Comparison of ENCODE assay signal across 34 cellular contexts in the genomic region with DNA sequence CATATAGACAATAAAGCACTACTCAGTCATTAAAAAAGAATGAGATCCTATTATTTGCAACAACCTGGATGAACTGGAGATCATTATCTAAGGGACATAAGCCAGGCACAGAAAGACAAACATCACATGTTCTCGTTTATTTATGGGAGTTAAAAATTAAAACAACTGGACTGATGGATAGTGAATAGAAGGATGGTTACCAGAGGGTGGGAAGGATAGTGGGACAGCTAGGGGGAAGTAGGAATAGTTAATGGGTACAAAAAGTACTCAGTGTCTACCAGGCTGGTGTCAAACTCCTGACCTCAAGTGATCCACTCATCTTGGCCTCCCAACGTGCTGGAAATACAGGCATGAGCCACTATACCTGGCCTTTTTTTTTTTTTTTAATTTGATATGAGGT.
"Had no signal": no experiment of that assay in that cellular context is flagged by ENCODE, and none has a peak within 500 bp of the region (broad histone marks: within the 10 kb centered on the region; RNA-seq: fewer than 3 reads in every experiment).

No MANE protein-coding gene starts in this region.

- H3K27ac Mint-ChIP-seq: activated CD4-positive, alpha-beta memory T cell treated with anti-CD3 and anti-CD28 coated beads for 36 hours; activated CD4-positive, alpha-beta T cell treated with anti-CD3 and anti-CD28 coated beads for 36 hours; activated CD4-positive, alpha-beta T cell treated with anti-CD3 and anti-CD28 coated beads, Interleukin-2, amount 10 ng/mL, durations not matched to agents 24 days and 14 days; activated CD8-positive, alpha-beta memory T cell treated with anti-CD3 and anti-CD28 coated beads, Interleukin-2, amount 10 ng/mL, durations not matched to agents 7 days and 5 days; activated CD8-positive, alpha-beta T cell treated with anti-CD3 and anti-CD28 coated beads, Interleukin-2, amount 10 ng/mL, durations not matched to agents 7 days and 5 days; activated naive CD4-positive, alpha-beta T cell treated with anti-CD3 and anti-CD28 coated beads for 36 hours; activated naive CD4-positive, alpha-beta T cell treated with anti-CD3 and anti-CD28 coated beads, Interleukin-2, amount 50 U/mL, for 24 hours; activated naive CD8-positive, alpha-beta T cell treated with anti-CD3 and anti-CD28 coated beads for 36 hours; activated naive CD8-positive, alpha-beta T cell treated with anti-CD3 and anti-CD28 coated beads, Interleukin-2, amount 50 U/mL, for 24 hours; activated T-helper 1 cell treated with anti-CD3 and anti-CD28 coated beads, Interleukin-12 subunit alpha, Interleukin-12 subunit beta, Interleukin-2, Interleukin-4 antibody, amounts not matched to agents 30 ng/mL and 10 ng/mL and 1 ng/mL, durations not matched to agents 14 hours and 24 hours and 36 hours; activated T-helper 2 cell treated with anti-CD3 and anti-CD28 coated beads, Interferon-gamma antibody, Interleukin-2, Interleukin-4, amounts not matched to agents 10 μg/mL and 5 μg/mL and 100 μg/mL, durations not matched to agents 14 hours and 24 hours and 36 hours; effector memory CD8-positive, alpha-beta T cell; T-helper 17 cell; T-helper 2 cell treated with Interferon-gamma antibody and Interleukin-4, amounts not matched to agents 5 μg/mL and 100 μg/mL, for 36 hours had no signal

- H3K27ac ChIP-seq: adrenal gland, body of pancreas, esophagus muscularis mucosa, gastroesophageal sphincter, heart right ventricle had no signal

- H3K4me1 ChIP-seq: adrenal gland, body of pancreas, esophagus muscularis mucosa, gastroesophageal sphincter, heart right ventricle had no signal

- H3K4me1 Mint-ChIP-seq: activated CD4-positive, alpha-beta T cell treated with anti-CD3 and anti-CD28 coated beads for 36 hours; activated CD4-positive, alpha-beta T cell treated with anti-CD3 and anti-CD28 coated beads, Interleukin-2, amount 10 ng/mL, durations not matched to agents 24 days and 14 days; activated CD8-positive, alpha-beta memory T cell treated with anti-CD3 and anti-CD28 coated beads, Interleukin-2, amount 10 ng/mL, durations not matched to agents 7 days and 5 days; activated naive CD4-positive, alpha-beta T cell treated with anti-CD3 and anti-CD28 coated beads, Interleukin-2, amount 50 U/mL, for 24 hours; activated naive CD8-positive, alpha-beta T cell treated with anti-CD3 and anti-CD28 coated beads for 36 hours; activated naive CD8-positive, alpha-beta T cell treated with anti-CD3 and anti-CD28 coated beads, Interleukin-2, amount 50 U/mL, for 24 hours; T-helper 17 cell had no signal

- DNase-seq: activated CD4-positive, alpha-beta memory T cell treated with anti-CD3 and anti-CD28 coated beads for 36 hours; activated CD4-positive, alpha-beta T cell treated with anti-CD3 and anti-CD28 coated beads for 36 hours; activated CD4-positive, alpha-beta T cell treated with anti-CD3 and anti-CD28 coated beads, Interleukin-2, amount 10 ng/mL, durations not matched to agents 24 days and 14 days; activated CD4-positive, CD25-positive, alpha-beta regulatory T cell; activated CD4-positive, CD25-positive, alpha-beta regulatory T cell treated with anti-CD3 and anti-CD28 coated beads, Interleukin-2, amount 50 U/mL, for 72 hours; activated CD8-positive, alpha-beta memory T cell treated with anti-CD3 and anti-CD28 coated beads, Interleukin-2, amount 10 ng/mL, durations not matched to agents 7 days and 5 days; activated CD8-positive, alpha-beta memory T cell treated with anti-CD3 and anti-CD28 coated beads, Interleukin-2, amount 50 U/mL, for 4 hours; activated CD8-positive, alpha-beta T cell treated with anti-CD3 and anti-CD28 coated beads, Interleukin-2, amount 10 ng/mL, durations not matched to agents 7 days and 5 days; activated effector memory CD4-positive, alpha-beta T cell treated with anti-CD3 and anti-CD28 coated beads, Interleukin-2, amount 50 U/mL, for 16 hours; activated naive CD4-positive, alpha-beta T cell treated with anti-CD3 and anti-CD28 coated beads for 36 hours; activated naive CD8-positive, alpha-beta T cell treated with anti-CD3 and anti-CD28 coated beads for 36 hours; activated naive CD8-positive, alpha-beta T cell treated with anti-CD3 and anti-CD28 coated beads, Interleukin-2, amount 50 U/mL, for 24 hours; activated T-cell treated with anti-CD3 and anti-CD28 coated beads, Interleukin-2, amount 50 U/mL, for 1 hour; activated T-cell treated with anti-CD3 and anti-CD28 coated beads, Interleukin-2, amount 50 U/mL, for 48 hours; adrenal gland; amygdala; aorta; body of pancreas; caudate nucleus; cortex of kidney; dermis blood vessel endothelial cell; effector CD4-positive, alpha-beta T cell; effector memory CD8-positive, alpha-beta T cell; erythroblast; foreskin melanocyte; heart right ventricle; T-helper 17 cell; T1000 had no signal

- H3K9me3 ChIP-seq: adrenal gland, body of pancreas had no signal

- H3K36me3 ChIP-seq: adrenal gland, esophagus muscularis mucosa, gastroesophageal sphincter, heart right ventricle had no signal

- H3K27me3 Mint-ChIP-seq: activated CD4-positive, alpha-beta memory T cell treated with anti-CD3 and anti-CD28 coated beads for 36 hours; activated CD4-positive, alpha-beta T cell treated with anti-CD3 and anti-CD28 coated beads for 36 hours; activated naive CD4-positive, alpha-beta T cell treated with anti-CD3 and anti-CD28 coated beads, Interleukin-2, amount 50 U/mL, for 24 hours; activated naive CD8-positive, alpha-beta T cell treated with anti-CD3 and anti-CD28 coated beads for 36 hours; activated naive CD8-positive, alpha-beta T cell treated with anti-CD3 and anti-CD28 coated beads, Interleukin-2, amount 50 U/mL, for 24 hours had no signal

- H3K27me3 ChIP-seq: adrenal gland, body of pancreas, esophagus muscularis mucosa, gastroesophageal sphincter, heart right ventricle had no signal

- H3K36me3 Mint-ChIP-seq: activated CD4-positive, alpha-beta memory T cell treated with anti-CD3 and anti-CD28 coated beads for 36 hours; activated CD8-positive, alpha-beta memory T cell treated with anti-CD3 and anti-CD28 coated beads, Interleukin-2, amount 10 ng/mL, durations not matched to agents 7 days and 5 days had no signal

- H3K4me3 ChIP-seq: adrenal gland, body of pancreas, esophagus muscularis mucosa, gastroesophageal sphincter, heart right ventricle had no signal

- H3K4me3 Mint-ChIP-seq: activated CD4-positive, alpha-beta memory T cell treated with anti-CD3 and anti-CD28 coated beads for 36 hours; activated CD4-positive, alpha-beta T cell treated with anti-CD3 and anti-CD28 coated beads for 36 hours; activated CD4-positive, alpha-beta T cell treated with anti-CD3 and anti-CD28 coated beads, Interleukin-2, amount 10 ng/mL, durations not matched to agents 24 days and 14 days; activated CD8-positive, alpha-beta memory T cell treated with anti-CD3 and anti-CD28 coated beads, Interleukin-2, amount 10 ng/mL, durations not matched to agents 7 days and 5 days; activated CD8-positive, alpha-beta T cell treated with anti-CD3 and anti-CD28 coated beads, Interleukin-2, amount 10 ng/mL, durations not matched to agents 7 days and 5 days; activated naive CD4-positive, alpha-beta T cell treated with anti-CD3 and anti-CD28 coated beads for 36 hours; activated naive CD4-positive, alpha-beta T cell treated with anti-CD3 and anti-CD28 coated beads, Interleukin-2, amount 50 U/mL, for 24 hours; activated naive CD8-positive, alpha-beta T cell treated with anti-CD3 and anti-CD28 coated beads for 36 hours; activated naive CD8-positive, alpha-beta T cell treated with anti-CD3 and anti-CD28 coated beads, Interleukin-2, amount 50 U/mL, for 24 hours; activated T-helper 1 cell treated with anti-CD3 and anti-CD28 coated beads, Interleukin-12 subunit alpha, Interleukin-12 subunit beta, Interleukin-2, Interleukin-4 antibody, amounts not matched to agents 30 ng/mL and 10 ng/mL and 1 ng/mL, durations not matched to agents 14 hours and 24 hours and 36 hours; effector memory CD8-positive, alpha-beta T cell; T-helper 17 cell; T-helper 2 cell treated with Interferon-gamma antibody and Interleukin-4, amounts not matched to agents 5 μg/mL and 100 μg/mL, for 36 hours had no signal

- ATAC-seq: activated CD4-positive, alpha-beta T cell treated with anti-CD3 and anti-CD28 coated beads for 36 hours; activated CD8-positive, alpha-beta memory T cell treated with anti-CD3 and anti-CD28 coated beads, Interleukin-2, amount 10 ng/mL, durations not matched to agents 7 days and 5 days; activated CD8-positive, alpha-beta T cell treated with anti-CD3 and anti-CD28 coated beads, Interleukin-2, amount 10 ng/mL, durations not matched to agents 7 days and 5 days; activated naive CD8-positive, alpha-beta T cell treated with anti-CD3 and anti-CD28 coated beads, Interleukin-2, amount 50 U/mL, for 24 hours; body of pancreas; effector memory CD8-positive, alpha-beta T cell; gastroesophageal sphincter; heart right ventricle; T-helper 17 cell had no signal

- H3K9me3 Mint-ChIP-seq: activated CD4-positive, alpha-beta memory T cell treated with anti-CD3 and anti-CD28 coated beads for 36 hours; activated naive CD4-positive, alpha-beta T cell treated with anti-CD3 and anti-CD28 coated beads for 36 hours; activated naive CD4-positive, alpha-beta T cell treated with anti-CD3 and anti-CD28 coated beads, Interleukin-2, amount 50 U/mL, for 24 hours; activated naive CD8-positive, alpha-beta T cell treated with anti-CD3 and anti-CD28 coated beads for 36 hours; activated naive CD8-positive, alpha-beta T cell treated with anti-CD3 and anti-CD28 coated beads, Interleukin-2, amount 50 U/mL, for 24 hours; activated T-helper 1 cell treated with anti-CD3 and anti-CD28 coated beads, Interleukin-12 subunit alpha, Interleukin-12 subunit beta, Interleukin-2, Interleukin-4 antibody, amounts not matched to agents 30 ng/mL and 10 ng/mL and 1 ng/mL, durations not matched to agents 14 hours and 24 hours and 36 hours; activated T-helper 2 cell treated with anti-CD3 and anti-CD28 coated beads, Interferon-gamma antibody, Interleukin-2, Interleukin-4, amounts not matched to agents 10 μg/mL and 5 μg/mL and 100 μg/mL, durations not matched to agents 14 hours and 24 hours and 36 hours; effector memory CD8-positive, alpha-beta T cell; T-helper 2 cell treated with Interferon-gamma antibody and Interleukin-4, amounts not matched to agents 5 μg/mL and 100 μg/mL, for 36 hours had no signal
